In the genomic region with DNA sequence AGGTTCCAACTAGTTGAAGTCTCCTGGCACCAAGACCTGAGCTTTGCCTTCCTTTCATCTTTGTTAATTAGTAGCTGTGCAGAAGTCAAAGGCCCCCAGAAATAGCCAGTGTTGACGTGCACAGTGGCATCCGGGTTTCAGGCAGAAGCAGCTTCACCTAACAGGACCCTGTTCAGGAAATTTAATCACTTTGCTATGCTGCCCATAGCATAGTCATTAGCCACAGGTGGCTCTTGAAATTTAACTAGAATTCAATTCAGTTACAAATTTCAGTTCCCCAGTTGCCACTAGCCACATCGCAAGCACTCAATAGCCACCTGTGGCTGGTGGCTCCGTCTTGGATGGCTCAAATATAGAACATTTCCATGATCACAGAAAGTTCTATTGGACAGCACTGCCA, we compare ENCODE assay signal across 16 cellular contexts.
DNase-seq lines count a peak whose midpoint lies in the region; ATAC-seq and TF ChIP-seq lines count a peak whose summit lies in the region.
"Had no signal": no experiment of that assay in that cellular context is flagged by ENCODE, and none has a peak within 500 bp of the region (broad histone marks: within the 10 kb centered on the region; RNA-seq: fewer than 3 reads in every experiment).

No MANE protein-coding gene starts in this region.

- no peaks in the 10 kb centered on the region for H3K9me3 ChIP-seq in mesenchymal stem cell (ENCODE audit: control insufficient read depth, low read length)
- H3K9me3 ChIP-seq in transverse colon = no peaks in the 10 kb centered on the region

- no peak overlapping the region for H2AFZ ChIP-seq in mesenchymal stem cell (ENCODE audit: low read depth, low read length)

- H3K4me1 ChIP-seq in mesenchymal stem cell (ENCODE audit: control insufficient read depth, insufficient read depth, low read depth, low read length) (peaks cover 12% of the 10 kb centered on the region), transverse colon (peaks cover 0 to 3% (median 0%) of the 10 kb centered on the region in 4 donors)

- no peak overlapping the region for H2BK5ac ChIP-seq in mesenchymal stem cell (ENCODE audit: low read depth, low read length, poor library complexity, severe bottlenecking)

- H3K23ac ChIP-seq in mesenchymal stem cell (ENCODE audit: low read length in 2 of 2) = no peak overlapping the region

- no peak overlapping the region for H3K9ac ChIP-seq in mesenchymal stem cell (ENCODE audit: low read length)

- H2BK120ac ChIP-seq in mesenchymal stem cell (ENCODE audit: low read depth, low read length) = no peak overlapping the region

- H3K4me2 ChIP-seq in mesenchymal stem cell (ENCODE audit: low read length, poor library complexity, severe bottlenecking) = no peak overlapping the region

- no peak overlapping the region for H3K4ac ChIP-seq in mesenchymal stem cell (ENCODE audit: low read depth in 1 of 2, low read length in 2 of 2)

- no peak overlapping the region for H2BK15ac ChIP-seq in mesenchymal stem cell (ENCODE audit: low read depth, poor library complexity, severe bottlenecking)

- peak overlapping the region; percentile 27 for H2AK5ac ChIP-seq in mesenchymal stem cell (ENCODE audit: low read length, severe bottlenecking)

- peaks cover 0 to 55% of the 10 kb centered on the region in 2 experiments for H3K27me3 ChIP-seq in mesenchymal stem cell (ENCODE audit: control insufficient read depth in 1 of 2, insufficient read depth in 1 of 2, low read length in 2 of 2)
- H3K27me3 ChIP-seq in transverse colon = no peaks in the 10 kb centered on the region
- H3K27me3 ChIP-seq: foreskin keratinocyte had no signal

- no peak for TF ChIP-seq CTCF in transverse colon (IDR thresholded peaks at IDR 0.05)

- H3K4me3 ChIP-seq in mesenchymal stem cell (ENCODE audit: insufficient read depth in 1 of 2, low read depth in 1 of 2, low read length in 2 of 2) (no peak overlapping the region), transverse colon (no peak overlapping the region)

- no peak for TF ChIP-seq EP300 in transverse colon (IDR thresholded peaks at IDR 0.05; ENCODE audit: low read depth)

- H3K27ac ChIP-seq in mesenchymal stem cell (ENCODE audit: low read length, poor library complexity, severe bottlenecking) = no peak overlapping the region
- no peak overlapping the region for H3K27ac ChIP-seq in transverse colon
- H3K27ac ChIP-seq: foreskin keratinocyte had no signal

- in situ Hi-C loops in GM18951 (cut with MboI; ENCODE audit: low sequenced_read_pairs, unreplicated experiment) (no loop called here), transverse colon (cut with MboI; ENCODE audit: low pct_ligation_motif_present in 1 of 4, low pct_unique_long_range_greater_than_20kb in 1 of 4, low sequenced_read_pairs in 3 of 4) (no loop called here)

- intact Hi-C loops in transverse colon (cut with DNase I; ENCODE audit: low total_unique reads) = no loop called here

- H4K8ac ChIP-seq in mesenchymal stem cell (ENCODE audit: low read length) = no peak overlapping the region

- no peak overlapping the region for H4K91ac ChIP-seq in mesenchymal stem cell (ENCODE audit: low read length)

- H3K18ac ChIP-seq in mesenchymal stem cell (ENCODE audit: low read depth in 1 of 2, low read length in 2 of 2) = no peak overlapping the region

- DNase-seq in mesenchymal stem cell (no peak), NCI-H1105 treated with DMSO at 0.1 percent for 48 hours (lab: John Stamatoyannopoulos, UW) (no peak), transverse colon (no peak), midbrain (lab: John Stamatoyannopoulos, UW) (no peak)
- DNase-seq in activated CD4-positive, alpha-beta T cell treated with anti-CD3 and anti-CD28 coated beads, Interleukin-2, amount 50 U/mL, for 48 hours = no peak
- DNase-seq: activated CD8-positive, alpha-beta memory T cell treated with anti-CD3 and anti-CD28 coated beads, Interleukin-2, amount 50 U/mL, for 48 hours; amniotic stem cell; cortex of kidney; foreskin keratinocyte; GF-D8; KBM-7; T1000 had no signal

- H3K36me3 ChIP-seq in mesenchymal stem cell (ENCODE audit: control insufficient read depth in 1 of 2, insufficient read depth in 2 of 2, low read depth in 1 of 2, low read length in 2 of 2) (no peaks in the 10 kb centered on the region), transverse colon (no peaks in the 10 kb centered on the region)

- H3K14ac ChIP-seq in mesenchymal stem cell (ENCODE audit: low read length in 2 of 2) = no peak overlapping the region

- no peak overlapping the region for H2BK12ac ChIP-seq in mesenchymal stem cell (ENCODE audit: low read length in 2 of 2)

- peak; percentile 42 for TF ChIP-seq POLR2A in GM18951 (IDR thresholded peaks at IDR 0.05; ENCODE audit: extremely low read depth, insufficient read depth, insufficient read length)
- TF ChIP-seq POLR2A in transverse colon (IDR thresholded peaks at IDR 0.05) = no peak

- no peaks in the 10 kb centered on the region for H3K79me1 ChIP-seq in mesenchymal stem cell (replicated peaks; ENCODE audit: low read length, poor library complexity, severe bottlenecking)

- ATAC-seq in GM21723 (IDR thresholded peaks at IDR 0.05; ENCODE audit: unreplicated experiment) (peak; percentile 74), HG03139 (IDR thresholded peaks at IDR 0.05; ENCODE audit: unreplicated experiment) (peak; percentile 59)
- ATAC-seq: foreskin keratinocyte, HCT116 had no signal

- 94% methylated on average over 4 of the region's 4 CpGs for WGBS in mesenchymal stem cell
- WGBS in transverse colon (ENCODE audit: low coverage in 1 of 2), 2 donors = 93% methylated on average over 4 of the region's 4 CpGs; no CpG with 5 or more reads in 1 of the 2 donors
